Comparison of ENCODE assay signal across 23 cellular contexts in genomic region chr10:31949266-31949665, GRCh38.
"Had no signal": no experiment of that assay in that cellular context is flagged by ENCODE, and none has a peak within 500 bp of the region (broad histone marks: within the 10 kb centered on the region; RNA-seq: fewer than 3 reads in every experiment).

No MANE protein-coding gene starts in this region.

- H3K4me3 ChIP-seq: coronary artery, esophagus squamous epithelium, gastrocnemius medialis, testis had no signal

- H3K4me1 ChIP-seq: testis had no signal

- H3K27ac Mint-ChIP-seq: activated CD4-positive, alpha-beta memory T cell treated with anti-CD3 and anti-CD28 coated beads, Interleukin-2, amount 10 ng/mL, durations not matched to agents 7 days and 5 days; activated naive CD8-positive, alpha-beta T cell treated with anti-CD3 and anti-CD28 coated beads, Interleukin-2, amount 50 U/mL, for 24 hours; endodermal cell; stimulated activated memory B cell treated with anti-CD40 and anti-IgM and Interleukin-4, amounts not matched to agents 10 μg/mL and 1 μg/mL and 100 μg/mL, for 72 hours; T-helper 17 cell; type B pancreatic cell had no signal

- H3K9me3 ChIP-seq: esophagus squamous epithelium, gastrocnemius medialis, testis had no signal

- ATAC-seq: activated naive CD8-positive, alpha-beta T cell treated with anti-CD3 and anti-CD28 coated beads, Interleukin-2, amount 50 U/mL, for 24 hours; gastrocnemius medialis; left ventricle myocardium superior; sciatic nerve; stimulated activated memory B cell treated with anti-CD40 and anti-IgM and Interleukin-4, amounts not matched to agents 10 μg/mL and 1 μg/mL and 100 μg/mL, for 72 hours; T-helper 17 cell had no signal

- DNase-seq: activated CD4-positive, alpha-beta memory T cell treated with anti-CD3 and anti-CD28 coated beads, Interleukin-2, amount 10 ng/mL, durations not matched to agents 7 days and 5 days; activated CD4-positive, alpha-beta T cell treated with anti-CD3 and anti-CD28 coated beads for 48 hours; activated effector memory CD4-positive, alpha-beta T cell treated with anti-CD3 and anti-CD28 coated beads, Interleukin-2, amount 50 U/mL, for 16 hours; activated naive CD4-positive, alpha-beta T cell treated with anti-CD3 and anti-CD28 coated beads, Interleukin-2, amount 50 U/mL, for 16 hours; activated naive CD8-positive, alpha-beta T cell treated with anti-CD3 and anti-CD28 coated beads, Interleukin-2, amount 50 U/mL, for 24 hours; activated T-cell treated with anti-CD3 and anti-CD28 coated beads for 4 hours; cerebellar nuclear complex; endodermal cell; esophagus squamous epithelium; gastrocnemius medialis; hippocampal formation; kidney glomerular epithelial cell; left ventricle myocardium superior; mammary epithelial cell; occipital lobe; small intestine; stimulated activated CD4-positive, alpha-beta T cell treated with anti-CD3 and anti-CD28 coated beads, Interleukin-15, amount 100 ng/mL, for 24 hours; T-helper 17 cell; testis had no signal

- H3K36me3 ChIP-seq: esophagus squamous epithelium, gastrocnemius medialis had no signal

- H3K27ac ChIP-seq: coronary artery, gastrocnemius medialis, testis had no signal

- H3K4me3 Mint-ChIP-seq: activated CD4-positive, alpha-beta memory T cell treated with anti-CD3 and anti-CD28 coated beads, Interleukin-2, amount 10 ng/mL, durations not matched to agents 7 days and 5 days; activated naive CD8-positive, alpha-beta T cell treated with anti-CD3 and anti-CD28 coated beads, Interleukin-2, amount 50 U/mL, for 24 hours; endodermal cell; stimulated activated memory B cell treated with anti-CD40 and anti-IgM and Interleukin-4, amounts not matched to agents 10 μg/mL and 1 μg/mL and 100 μg/mL, for 72 hours; T-helper 17 cell; type B pancreatic cell had no signal

- FAIRE-seq: small intestine had no signal

- H3K4me1 Mint-ChIP-seq: activated CD4-positive, alpha-beta memory T cell treated with anti-CD3 and anti-CD28 coated beads, Interleukin-2, amount 10 ng/mL, durations not matched to agents 7 days and 5 days; T-helper 17 cell had no signal

- H3K27me3 ChIP-seq: esophagus squamous epithelium, gastrocnemius medialis, testis had no signal

- H3K27me3 Mint-ChIP-seq: activated CD4-positive, alpha-beta memory T cell treated with anti-CD3 and anti-CD28 coated beads, Interleukin-2, amount 10 ng/mL, durations not matched to agents 7 days and 5 days; stimulated activated memory B cell treated with anti-CD40 and anti-IgM and Interleukin-4, amounts not matched to agents 10 μg/mL and 1 μg/mL and 100 μg/mL, for 72 hours; type B pancreatic cell had no signal
